In genomic region chr12:54159140-54159539, GRCh38 we compare ENCODE assay signal across 8 cellular contexts. TPM values are rescaled to one million over a fixed set of nuclear protein-coding genes. Genes with fewer than 3 reads are reported as not detected.
DNase-seq lines count a peak whose midpoint lies in the region; ATAC-seq and TF ChIP-seq lines count a peak whose summit lies in the region.

No MANE protein-coding gene starts in this region.

- H3K27me3 ChIP-seq in left lung: peaks cover 0 to 22% of the 10 kb centered on the region in 2 donors

- no peak overlapping the region for H3K27ac ChIP-seq in left lung
- no peak overlapping the region for H3K27ac ChIP-seq in coronary artery

- H3K4me1 ChIP-seq in left lung: no peaks in the 10 kb centered on the region

- intact Hi-C loops in left lung (cut with DNase I): no loop called here

- H3K4me3 ChIP-seq in left lung: no peak overlapping the region
- H3K4me3 ChIP-seq in coronary artery: no peak overlapping the region

- ATAC-seq in GM19397 (IDR thresholded peaks at IDR 0.05; ENCODE audit: unreplicated experiment) (peak; percentile 77), left lung (peak; percentile 42), GM18873 (IDR thresholded peaks at IDR 0.05; ENCODE audit: low FRiP score, unreplicated experiment) (no peak)

- H3K9me3 ChIP-seq in left lung: no peaks in the 10 kb centered on the region

- no peaks in the 10 kb centered on the region for H3K36me3 ChIP-seq in left lung

- DNase-seq in ELR (ENCODE audit: low read depth) (peak; percentile 15), SK-N-DZ (ENCODE audit: low spot score) (peak; percentile 93), left lung (no peak), NCI-H128 (lab: John Stamatoyannopoulos, UW; ENCODE audit: unreplicated experiment) (no peak), coronary artery (ENCODE audit: low spot score) (no peak)

- TF ChIP-seq CTCF in left lung (IDR thresholded peaks at IDR 0.05) (no peak), coronary artery (IDR thresholded peaks at IDR 0.05) (no peak)

- TF ChIP-seq EP300 in Ishikawa (IDR thresholded peaks at IDR 0.05; ENCODE audit: borderline replicate concordance): no peak

- TF ChIP-seq RAD21 in Ishikawa (IDR thresholded peaks at IDR 0.05; ENCODE audit: low read depth): no peak

TF ChIP-seq in Ishikawa, 13 proteins besides CTCF, POLR2A, EP300 and RAD21:
- TF ChIP-seq, protein P1, sequence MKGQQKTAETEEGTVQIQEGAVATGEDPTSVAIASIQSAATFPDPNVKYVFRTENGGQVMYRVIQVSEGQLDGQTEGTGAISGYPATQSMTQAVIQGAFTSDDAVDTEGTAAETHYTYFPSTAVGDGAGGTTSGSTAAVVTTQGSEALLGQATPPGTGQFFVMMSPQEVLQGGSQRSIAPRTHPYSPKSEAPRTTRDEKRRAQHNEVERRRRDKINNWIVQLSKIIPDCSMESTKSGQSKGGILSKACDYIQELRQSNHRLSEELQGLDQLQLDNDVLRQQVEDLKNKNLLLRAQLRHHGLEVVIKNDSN (IDR thresholded peaks at IDR 0.05): peak; percentile 95
- TF ChIP-seq TAF1 (IDR thresholded peaks at IDR 0.05; ENCODE audit: low read depth) (no peak), CREB1 (IDR thresholded peaks at IDR 0.05; ENCODE audit: low read depth) (no peak)

RNA-seq across cellular contexts. Expression of gene SMUG1, which starts 29.6 kb away (rescaled TPM):
- 95.4 and 103 TPM in 2 replicates for polyA plus RNA-seq in SK-N-DZ (2014; cell fraction: cytosol; rRNA removed)
- 44.5 and 62.6 TPM in 2 replicates for polyA plus RNA-seq in SK-N-DZ (2014; cell fraction: nucleus; rRNA removed)
- 10 to 100 TPM; 28.8 to 32.8 TPM for total RNA-seq in left lung

Comparison
In these comparisons a context has a peak if more than half of its experiments do, and no peak if none do; other contexts are left out.
1. DNase-seq: peak in ELR (single experiment) and SK-N-DZ (single experiment); none in left lung (0 of 2), NCI-H128 (single experiment) and coronary artery (single experiment).